ENCODE assay signal across 2 cellular contexts in the genomic region with DNA sequence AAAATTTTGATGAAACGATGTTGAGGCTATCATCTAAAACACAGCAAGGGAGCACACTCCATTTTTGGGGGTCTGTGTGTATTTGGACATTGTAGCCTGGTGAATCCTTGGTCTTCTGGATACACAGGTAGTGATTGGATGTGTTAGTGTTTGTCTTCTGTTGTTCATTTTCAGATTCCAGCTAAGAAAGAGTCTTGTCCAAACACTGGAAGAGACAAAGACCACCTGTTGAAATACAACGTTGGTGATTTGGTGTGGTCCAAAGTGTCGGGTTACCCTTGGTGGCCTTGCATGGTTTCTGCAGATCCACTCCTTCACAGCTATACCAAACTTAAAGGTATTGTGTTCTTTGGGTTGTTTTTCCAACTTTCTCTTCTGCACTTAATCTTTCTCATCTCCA.
TF ChIP-seq lines count a peak whose summit lies in the region.

No MANE protein-coding gene starts in this region.

TF ChIP-seq in HEK293, 187 proteins besides CTCF, POLR2A, EP300 and RAD21:
- TF ChIP-seq, protein P1, sequence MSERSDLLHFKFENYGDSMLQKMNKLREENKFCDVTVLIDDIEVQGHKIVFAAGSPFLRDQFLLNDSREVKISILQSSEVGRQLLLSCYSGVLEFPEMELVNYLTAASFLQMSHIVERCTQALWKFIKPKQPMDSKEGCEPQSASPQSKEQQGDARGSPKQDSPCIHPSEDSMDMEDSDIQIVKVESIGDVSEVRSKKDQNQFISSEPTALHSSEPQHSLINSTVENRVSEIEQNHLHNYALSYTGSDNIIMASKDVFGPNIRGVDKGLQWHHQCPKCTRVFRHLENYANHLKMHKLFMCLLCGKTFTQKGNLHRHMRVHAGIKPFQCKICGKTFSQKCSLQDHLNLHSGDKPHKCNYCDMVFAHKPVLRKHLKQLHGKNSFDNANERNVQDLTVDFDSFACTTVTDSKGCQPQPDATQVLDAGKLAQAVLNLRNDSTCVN (tag by site-specific recombination; optimal IDR thresholded peaks at IDR 0.05): no peak
- peak; percentile 46; the same call in 1 of the 2 replicates for TF ChIP-seq SCRT1 (tag by site-specific recombination; IDR thresholded peaks at IDR 0.05; ENCODE audit: borderline replicate concordance)
- TF ChIP-seq SCRT2 (tag by site-specific recombination; IDR thresholded peaks at IDR 0.05): peak; percentile 86
- TF ChIP-seq, protein P2, sequence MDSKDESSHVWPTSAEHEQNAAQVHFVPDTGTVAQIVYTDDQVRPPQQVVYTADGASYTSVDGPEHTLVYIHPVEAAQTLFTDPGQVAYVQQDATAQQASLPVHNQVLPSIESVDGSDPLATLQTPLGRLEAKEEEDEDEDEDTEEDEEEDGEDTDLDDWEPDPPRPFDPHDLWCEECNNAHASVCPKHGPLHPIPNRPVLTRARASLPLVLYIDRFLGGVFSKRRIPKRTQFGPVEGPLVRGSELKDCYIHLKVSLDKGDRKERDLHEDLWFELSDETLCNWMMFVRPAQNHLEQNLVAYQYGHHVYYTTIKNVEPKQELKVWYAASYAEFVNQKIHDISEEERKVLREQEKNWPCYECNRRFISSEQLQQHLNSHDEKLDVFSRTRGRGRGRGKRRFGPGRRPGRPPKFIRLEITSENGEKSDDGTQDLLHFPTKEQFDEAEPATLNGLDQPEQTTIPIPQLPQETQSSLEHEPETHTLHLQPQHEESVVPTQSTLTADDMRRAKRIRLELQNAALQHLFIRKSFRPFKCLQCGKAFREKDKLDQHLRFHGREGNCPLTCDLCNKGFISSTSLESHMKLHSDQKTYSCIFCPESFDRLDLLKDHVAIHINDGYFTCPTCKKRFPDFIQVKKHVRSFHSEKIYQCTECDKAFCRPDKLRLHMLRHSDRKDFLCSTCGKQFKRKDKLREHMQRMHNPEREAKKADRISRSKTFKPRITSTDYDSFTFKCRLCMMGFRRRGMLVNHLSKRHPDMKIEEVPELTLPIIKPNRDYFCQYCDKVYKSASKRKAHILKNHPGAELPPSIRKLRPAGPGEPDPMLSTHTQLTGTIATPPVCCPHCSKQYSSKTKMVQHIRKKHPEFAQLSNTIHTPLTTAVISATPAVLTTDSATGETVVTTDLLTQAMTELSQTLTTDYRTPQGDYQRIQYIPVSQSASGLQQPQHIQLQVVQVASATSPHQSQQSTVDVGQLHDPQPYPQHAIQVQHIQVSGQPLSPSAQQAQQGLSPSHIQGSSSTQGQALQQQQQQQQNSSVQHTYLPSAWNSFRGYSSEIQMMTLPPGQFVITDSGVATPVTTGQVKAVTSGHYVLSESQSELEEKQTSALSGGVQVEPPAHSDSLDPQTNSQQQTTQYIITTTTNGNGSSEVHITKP (tag by site-specific recombination; IDR thresholded peaks at IDR 0.05): peak; percentile 57

TF ChIP-seq in endothelial cell of umbilical vein, 7 proteins besides CTCF, POLR2A, EP300 and RAD21:
- TF ChIP-seq JUN (IDR thresholded peaks at IDR 0.05; ENCODE audit: borderline replicate concordance, insufficient read depth, insufficient read length, low read depth) (no peak), POLR2AphosphoS5 (IDR thresholded peaks at IDR 0.05; ENCODE audit: insufficient read depth, low read depth, low read length) (no peak), GATA2 (IDR thresholded peaks at IDR 0.05; ENCODE audit: insufficient read depth, insufficient read length, low read depth, low read length) (no peak), FOS (IDR thresholded peaks at IDR 0.05; ENCODE audit: borderline replicate concordance, insufficient read depth, low read length) (no peak), MYC (IDR thresholded peaks at IDR 0.05; ENCODE audit: low read depth, low read length) (no peak), EZH2 (IDR thresholded peaks at IDR 0.05; ENCODE audit: borderline replicate concordance, low read depth, low read length, severe bottlenecking) (no peak)
- TF ChIP-seq, protein P3, sequence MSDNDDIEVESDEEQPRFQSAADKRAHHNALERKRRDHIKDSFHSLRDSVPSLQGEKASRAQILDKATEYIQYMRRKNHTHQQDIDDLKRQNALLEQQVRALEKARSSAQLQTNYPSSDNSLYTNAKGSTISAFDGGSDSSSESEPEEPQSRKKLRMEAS (IDR thresholded peaks at IDR 0.05; ENCODE audit: insufficient read depth, insufficient read length): no peak
